Comparison of ENCODE assay signal across 24 cellular contexts in genomic region chr2:125561302-125561701, GRCh38.
"Had no signal": no experiment of that assay in that cellular context is flagged by ENCODE, and none has a peak within 500 bp of the region (broad histone marks: within the 10 kb centered on the region; RNA-seq: fewer than 3 reads in every experiment).

No MANE protein-coding gene starts in this region.

- H3K4me1 ChIP-seq: esophagus squamous epithelium, gastrocnemius medialis, heart right ventricle, left lung, lower lobe of right lung had no signal

- H3K36me3 ChIP-seq: esophagus squamous epithelium, gastrocnemius medialis, heart right ventricle, left lung, lower lobe of right lung had no signal

- H3K4me3 ChIP-seq: coronary artery, esophagus squamous epithelium, gastrocnemius medialis, heart right ventricle, left lung, lower lobe of right lung had no signal

- DNase-seq: cerebellar nuclear complex; effector CD8-positive, alpha-beta T cell; effector memory CD8-positive, alpha-beta T cell; endodermal cell; esophagus squamous epithelium; foreskin fibroblast; foreskin melanocyte; gastrocnemius medialis; glutamatergic neuron; head of caudate nucleus; heart right ventricle; hypothalamus; immature natural killer cell; islet precursor cell; kidney; kidney glomerular epithelial cell; left lung; left ventricle myocardium superior; lower lobe of right lung; mesenchymal stem cell; naive B cell had no signal

- H3K27ac ChIP-seq: coronary artery, epithelial cell of prostate, esophagus squamous epithelium, gastrocnemius medialis, heart right ventricle, left lung, lower lobe of right lung had no signal

- ATAC-seq: effector memory CD8-positive, alpha-beta T cell; esophagus mucosa; gastrocnemius medialis; heart right ventricle; left lung; left ventricle myocardium superior; lower lobe of right lung had no signal

- H3K9me3 ChIP-seq: gastrocnemius medialis, left lung, lower lobe of right lung had no signal

- H3K27me3 ChIP-seq: esophagus squamous epithelium, gastrocnemius medialis, heart right ventricle, left lung had no signal
